17 cellular contexts compared by ENCODE assay signal in the genomic region with DNA sequence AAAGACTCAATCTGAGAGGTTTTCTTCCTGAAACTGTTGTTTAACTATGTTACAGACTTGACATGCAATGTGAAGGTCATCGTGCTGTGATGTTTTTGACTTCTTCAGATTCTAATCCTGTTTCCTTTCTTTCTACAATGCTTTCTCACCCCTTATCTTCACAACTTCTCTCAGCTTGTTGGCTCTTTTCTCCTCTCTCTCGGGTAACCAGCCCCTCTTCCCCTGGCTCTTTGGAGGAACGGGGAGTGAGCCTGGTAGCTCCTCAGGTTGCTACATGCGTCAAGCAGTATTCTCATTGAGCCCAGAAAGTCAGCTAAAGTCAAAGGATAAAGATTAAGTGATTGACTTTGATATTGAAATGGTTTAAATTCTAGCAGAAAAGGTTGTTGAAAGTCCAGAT.
"Had no signal": no experiment of that assay in that cellular context is flagged by ENCODE, and none has a peak within 500 bp of the region (broad histone marks: within the 10 kb centered on the region; RNA-seq: fewer than 3 reads in every experiment).

No MANE protein-coding gene starts in this region.

- H3K27me3 ChIP-seq: ovary, right lobe of liver had no signal

- H3K4me3 Mint-ChIP-seq: activated CD8-positive, alpha-beta T cell treated with anti-CD3 and anti-CD28 coated beads for 36 hours; immature natural killer cell; naive thymus-derived CD4-positive, alpha-beta T cell; stimulated activated naive CD8-positive, alpha-beta T cell treated with anti-CD3 and anti-CD28 coated beads, Interleukin-15, amount 100 ng/mL, for 72 hours; type B pancreatic cell had no signal

- H3K36me3 ChIP-seq: ovary had no signal

- H3K9me3 Mint-ChIP-seq: activated CD8-positive, alpha-beta T cell treated with anti-CD3 and anti-CD28 coated beads for 36 hours; immature natural killer cell; naive thymus-derived CD4-positive, alpha-beta T cell; stimulated activated naive CD8-positive, alpha-beta T cell treated with anti-CD3 and anti-CD28 coated beads, Interleukin-15, amount 100 ng/mL, for 72 hours; type B pancreatic cell had no signal

- H3K4me2 ChIP-seq: smooth muscle cell had no signal

- ATAC-seq: activated CD8-positive, alpha-beta T cell treated with anti-CD3 and anti-CD28 coated beads for 36 hours; esophagus mucosa; naive thymus-derived CD4-positive, alpha-beta T cell; right lobe of liver; stimulated activated naive CD8-positive, alpha-beta T cell treated with anti-CD3 and anti-CD28 coated beads, Interleukin-15, amount 100 ng/mL, for 72 hours had no signal

- H3K27me3 Mint-ChIP-seq: activated CD8-positive, alpha-beta T cell treated with anti-CD3 and anti-CD28 coated beads for 36 hours; naive thymus-derived CD4-positive, alpha-beta T cell; stimulated activated naive CD8-positive, alpha-beta T cell treated with anti-CD3 and anti-CD28 coated beads, Interleukin-15, amount 100 ng/mL, for 72 hours; type B pancreatic cell had no signal

- DNase-seq: activated CD4-positive, CD25-positive, alpha-beta regulatory T cell treated with anti-CD3 and anti-CD28 coated beads, Interleukin-2, amount 50 U/mL, for 72 hours; activated CD8-positive, alpha-beta T cell treated with anti-CD3 and anti-CD28 coated beads for 36 hours; activated effector memory CD4-positive, alpha-beta T cell treated with anti-CD3 and anti-CD28 coated beads, Interleukin-2, amount 50 U/mL, for 16 hours; activated naive CD4-positive, alpha-beta T cell treated with anti-CD3 and anti-CD28 coated beads, Interleukin-2, amount 50 U/mL, for 16 hours; activated T-cell treated with anti-CD3 and anti-CD28 coated beads, Interleukin-2, amount 50 U/mL, for 1 hour; aorta; cortex of kidney; effector CD4-positive, alpha-beta T cell; immature natural killer cell; naive thymus-derived CD4-positive, alpha-beta T cell; ovary; right lobe of liver; stimulated activated CD4-positive, alpha-beta T cell treated with anti-CD3 and anti-CD28 coated beads, Interleukin-4, amount 100 ng/mL, for 1 hour; stimulated activated naive CD8-positive, alpha-beta T cell treated with anti-CD3 and anti-CD28 coated beads, Interleukin-15, amount 100 ng/mL, for 72 hours had no signal

- H3K4me3 ChIP-seq: ovary, right lobe of liver, smooth muscle cell had no signal

- H3K4me1 Mint-ChIP-seq: stimulated activated naive CD8-positive, alpha-beta T cell treated with anti-CD3 and anti-CD28 coated beads, Interleukin-15, amount 100 ng/mL, for 72 hours had no signal

- H3K27ac Mint-ChIP-seq: activated CD8-positive, alpha-beta T cell treated with anti-CD3 and anti-CD28 coated beads for 36 hours; stimulated activated naive CD8-positive, alpha-beta T cell treated with anti-CD3 and anti-CD28 coated beads, Interleukin-15, amount 100 ng/mL, for 72 hours had no signal

- H3K9me3 ChIP-seq: ovary, right lobe of liver had no signal

- H3K27ac ChIP-seq: ovary, right lobe of liver had no signal

- H3K4me1 ChIP-seq: right lobe of liver had no signal
